ENCODE assay signal across 28 cellular contexts in the genomic region with DNA sequence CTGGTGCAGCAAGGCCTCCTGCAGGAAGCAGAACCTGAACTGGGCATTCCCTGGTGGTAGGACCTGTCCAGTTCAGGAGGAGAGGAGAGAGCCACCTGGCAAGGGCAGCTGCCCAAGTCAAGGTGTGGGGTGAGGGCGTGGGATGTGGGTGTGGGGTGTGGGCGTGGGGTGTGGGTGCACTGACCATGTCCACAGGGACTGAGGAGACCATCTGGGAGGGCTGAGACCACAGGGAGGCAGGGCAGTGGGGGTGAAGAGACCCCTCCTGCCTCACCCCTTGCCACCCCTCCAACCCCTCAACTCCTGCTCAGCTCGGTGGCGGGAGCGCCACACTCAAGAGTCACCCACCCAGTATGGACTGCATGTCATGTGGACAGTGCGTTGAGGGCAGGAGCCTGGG.
DNase-seq lines count a peak whose midpoint lies in the region; ATAC-seq, FAIRE-seq and TF ChIP-seq lines count a peak whose summit lies in the region.
"Had no signal": no experiment of that assay in that cellular context is flagged by ENCODE, and none has a peak within 500 bp of the region (broad histone marks: within the 10 kb centered on the region; RNA-seq: fewer than 3 reads in every experiment).

No MANE protein-coding gene starts in this region.

- in situ Hi-C loops in HepG2 (cut with HindIII; ENCODE audit: extremely low pct_ligation_motif_present, low pct_unique_long_range_greater_than_20kb): no loop called here

- H3K36me3 ChIP-seq in SK-N-SH (replicated peaks in 1 of 2; ENCODE audit: control insufficient read depth in 1 of 2, insufficient read depth in 2 of 2, low read length in 1 of 2) (no peaks in the 10 kb centered on the region), right lobe of liver (no peaks in the 10 kb centered on the region), HepG2 (replicated peaks in 1 of 2; ENCODE audit: control insufficient read depth in 1 of 2, insufficient read depth in 2 of 2, low read length in 2 of 2) (no peaks in the 10 kb centered on the region)
- H3K36me3 ChIP-seq: esophagus squamous epithelium, HAP-1, MG63 had no signal

- H3K4me3 ChIP-seq in SK-N-SH (ENCODE audit: low read depth in 2 of 2, low read length in 1 of 2): no peak overlapping the region
- no peak overlapping the region for H3K4me3 ChIP-seq in right lobe of liver
- H3K4me3 ChIP-seq in HepG2 (replicated peaks in 1 of 3; ENCODE audit: insufficient read depth in 1 of 3, low read depth in 2 of 3, low read length in 3 of 3): no peak overlapping the region
- H3K4me3 ChIP-seq: esophagus squamous epithelium, HAP-1, MG63 had no signal

- H3K9ac ChIP-seq in SK-N-SH: no peak overlapping the region
- no peak overlapping the region for H3K9ac ChIP-seq in HepG2 (ENCODE audit: insufficient read depth, low read depth, low read length)
- H3K9ac ChIP-seq: parathyroid adenoma had no signal

- H2AFZ ChIP-seq in SK-N-SH (ENCODE audit: low read depth) (no peak overlapping the region), HepG2 (ENCODE audit: low read length) (no peak overlapping the region)
- H2AFZ ChIP-seq: parathyroid adenoma had no signal

- TF ChIP-seq RAD21 in SK-N-SH (IDR thresholded peaks at IDR 0.05; ENCODE audit: low read length): no peak
- no peak for TF ChIP-seq RAD21 in HepG2 (CRISPR knock-in tag; IDR thresholded peaks at IDR 0.05)

- no peaks in the 10 kb centered on the region for H3K27me3 ChIP-seq in SK-N-SH (ENCODE audit: insufficient read depth)
- H3K27me3 ChIP-seq in right lobe of liver: no peaks in the 10 kb centered on the region
- peaks cover 3 to 45% of the 10 kb centered on the region in 2 experiments; a peak in 4 of 5 replicates for H3K27me3 ChIP-seq in HepG2 (ENCODE audit: control insufficient read depth in 1 of 2, insufficient read depth in 2 of 2, low read length in 2 of 2)
- H3K27me3 ChIP-seq: foreskin keratinocyte, MG63 had no signal

- TF ChIP-seq POLR2A in right lobe of liver (IDR thresholded peaks at IDR 0.05): no peak
- no peak for TF ChIP-seq POLR2A in HepG2 (IDR thresholded peaks at IDR 0.05; ENCODE audit: insufficient read depth in 1 of 2, low read depth in 2 of 2, low read length in 2 of 2)

- TF ChIP-seq CTCF in SK-N-SH (IDR thresholded peaks at IDR 0.05): no peak
- TF ChIP-seq CTCF in right lobe of liver (IDR thresholded peaks at IDR 0.05): no peak
- no peak for TF ChIP-seq CTCF in HepG2 (CRISPR knock-in tag; IDR thresholded peaks at IDR 0.05)

- POLR2A ChIA-PET in SK-N-SH (lab: Yijun Ruan, JAX): no interaction called here
- POLR2A ChIA-PET in HepG2 (lab: Yijun Ruan, JAX): no interaction called here

- ATAC-seq in SK-N-SH treated with all-trans-retinoic acid at 6 μM for 48 hours: no peak
- peak in 1 of 4 donors; percentile 12 for ATAC-seq in right lobe of liver
- no peak for ATAC-seq in HepG2
- ATAC-seq: foreskin keratinocyte had no signal

- BruUV-seq in HepG2 (replicated peaks; lab: Mats Ljungman, UMichigan): no TSS peak

- H3K27ac ChIP-seq in SK-N-SH (ENCODE audit: low read depth in 2 of 2, low read length in 1 of 2) (no peak overlapping the region), right lobe of liver (no peak overlapping the region), HepG2 (ENCODE audit: extremely low read length, insufficient read depth, low read length) (no peak overlapping the region)
- H3K27ac ChIP-seq: 22Rv1, C4-2B, esophagus squamous epithelium, foreskin keratinocyte, parathyroid adenoma had no signal

- intact Hi-C loops in right lobe of liver (cut with DNase I): no loop called here
- intact Hi-C loops in HepG2 (cut with micrococcal nuclease; ENCODE audit: unreplicated experiment): no loop called here
- intact Hi-C loops in posterior vena cava (cut with DNase I): no loop called here

- DNase-seq in SK-N-SH (peak; percentile 9), right lobe of liver (peak in 2 of 3 donors; percentile 13 to 33), HepG2 (ENCODE audit: low spot score) (no peak), posterior vena cava (ENCODE audit: low spot score) (peak; percentile 77), ureter (ENCODE audit: low spot score) (peak; percentile 18), NCI-H1436 (lab: John Stamatoyannopoulos, UW) (no peak)
- DNase-seq in stimulated activated CD4-positive, alpha-beta T cell treated with anti-CD3 and anti-CD28 coated beads, Interleukin-4, amount 100 ng/mL, for 4 hours: no peak
- DNase-seq: activated CD4-positive, alpha-beta memory T cell treated with anti-CD3 and anti-CD28 coated beads for 36 hours; activated CD4-positive, CD25-positive, alpha-beta regulatory T cell; activated CD8-positive, alpha-beta memory T cell treated with anti-CD3 and anti-CD28 coated beads, Interleukin-2, amount 50 U/mL, for 4 hours; Caco-2; caudate nucleus; esophagus squamous epithelium; foreskin keratinocyte; KG1; MG63; NCI-H1105; NCI-H187 treated with DMSO at 0.1 percent for 48 hours; NCI-H2171 treated with DMSO at 0.1 percent for 48 hours; NCI-H510A had no signal

- H3K9me3 ChIP-seq in SK-N-SH: peaks cover 9% of the 10 kb centered on the region
- peaks cover 0 to 5% (median 2%) of the 10 kb centered on the region in 4 donors for H3K9me3 ChIP-seq in right lobe of liver
- peaks cover 23% of the 10 kb centered on the region for H3K9me3 ChIP-seq in HepG2 (ENCODE audit: low read length)
- H3K9me3 ChIP-seq: HAP-1, MG63 had no signal

- H3F3A ChIP-seq in SK-N-SH (replicated peaks; ENCODE audit: insufficient read depth): no peaks in the 10 kb centered on the region

- 79% methylated on average over 5 of the region's 6 CpGs for WGBS in SK-N-SH (ENCODE audit: low lambda C conversion rate)
- 84% methylated on average over 5 of the region's 6 CpGs for WGBS in right lobe of liver (ENCODE audit: insufficient coverage, low coverage, low lambda C conversion rate, missing lambda C conversion rate)
- WGBS in HepG2 (ENCODE audit: low lambda C conversion rate): no CpG with 5 or more reads among the region's 6 CpGs

- TF ChIP-seq EP300 in SK-N-SH (IDR thresholded peaks at IDR 0.05; ENCODE audit: borderline replicate concordance in 1 of 2, low read depth in 1 of 2, low read length in 1 of 2) (no peak), HepG2 (IDR thresholded peaks at IDR 0.05; ENCODE audit: low read depth in 2 of 2, low read length in 2 of 2) (no peak), HepG2 (CRISPR knock-in tag; IDR thresholded peaks at IDR 0.05; ENCODE audit: borderline replicate concordance) (no peak)

- CTCF ChIA-PET in SK-N-SH (lab: Yijun Ruan, JAX): interaction anchor here (0.7 kb wide), 1 partner anchor 12 kb away, joined by 4 read pairs; no protein-coding TSS in a partner anchor
- CTCF ChIA-PET in HepG2 (lab: Yijun Ruan, JAX; ENCODE audit: low intra/inter-chr PET ratio, low total read pairs): no interaction called here

- H3K4me1 ChIP-seq in SK-N-SH (ENCODE audit: control insufficient read depth in 1 of 2, insufficient read depth in 2 of 2, low read depth in 1 of 2, low read length in 1 of 2): peaks cover 0 to 10% of the 10 kb centered on the region in 2 experiments; a peak in 1 of 4 replicates
- H3K4me1 ChIP-seq in right lobe of liver: no peaks in the 10 kb centered on the region
- no peaks in the 10 kb centered on the region for H3K4me1 ChIP-seq in HepG2 (ENCODE audit: insufficient read depth, low read length)
- H3K4me1 ChIP-seq: Caco-2, esophagus squamous epithelium, foreskin keratinocyte, HAP-1, parathyroid adenoma had no signal

- no peaks in the 10 kb centered on the region for H4K20me1 ChIP-seq in SK-N-SH (ENCODE audit: insufficient read depth)
- no peaks in the 10 kb centered on the region for H4K20me1 ChIP-seq in HepG2 (ENCODE audit: insufficient read depth, low read length)

- H3K4me2 ChIP-seq in SK-N-SH: no peak overlapping the region
- H3K4me2 ChIP-seq in HepG2 (ENCODE audit: low read depth, low read length): no peak overlapping the region

- no peak for FAIRE-seq in HepG2 (lab: Jason Lieb, UNC)
- FAIRE-seq: endometrium, G401.6, keratinocyte had no signal

- no peaks in the 10 kb centered on the region for H3K9me2 ChIP-seq in SK-N-SH

- H3K79me2 ChIP-seq in SK-N-SH (ENCODE audit: insufficient read depth) (no peaks in the 10 kb centered on the region), HepG2 (ENCODE audit: insufficient read depth, low read length) (no peaks in the 10 kb centered on the region)
- H3K79me2 ChIP-seq: parathyroid adenoma had no signal

TF ChIP-seq in SK-N-SH, 30 proteins besides CTCF, POLR2A, EP300 and RAD21 (continues in another document):
- TF ChIP-seq, protein P1, sequence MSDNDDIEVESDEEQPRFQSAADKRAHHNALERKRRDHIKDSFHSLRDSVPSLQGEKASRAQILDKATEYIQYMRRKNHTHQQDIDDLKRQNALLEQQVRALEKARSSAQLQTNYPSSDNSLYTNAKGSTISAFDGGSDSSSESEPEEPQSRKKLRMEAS (IDR thresholded peaks at IDR 0.05; ENCODE audit: low read depth): no peak
- TF ChIP-seq EZH2phosphoT487 (IDR thresholded peaks at IDR 0.05; ENCODE audit: borderline replicate concordance, low read depth): no peak
- no peak for TF ChIP-seq RXRA (IDR thresholded peaks at IDR 0.05; ENCODE audit: borderline replicate concordance, low read depth)
- TF ChIP-seq SMC3 (IDR thresholded peaks at IDR 0.05; ENCODE audit: low read depth, low read length): no peak
- no peak for TF ChIP-seq GATA2 (CRISPR knock-in tag; IDR thresholded peaks at IDR 0.05)
- TF ChIP-seq FOXM1 (IDR thresholded peaks at IDR 0.05; ENCODE audit: low read depth): no peak

TF ChIP-seq in SK-N-SH treated with all-trans-retinoic acid at 6 μM for 48 hours, 23 proteins besides CTCF, POLR2A, EP300 and RAD21:
- no peak for TF ChIP-seq ZNF8 (CRISPR knock-in tag; IDR thresholded peaks at IDR 0.05)
TF ChIP-seq in SK-N-SH treated with all-trans-retinoic acid at 6 μM for 48 hours: peak in this region for 0.

TF ChIP-seq in HepG2, 621 proteins besides CTCF, POLR2A, EP300 and RAD21:
- TF ChIP-seq MBD4 (IDR thresholded peaks at IDR 0.05; ENCODE audit: borderline replicate concordance, low read length) (no peak), FOXK2 (IDR thresholded peaks at IDR 0.05) (no peak)

Comparison
In these comparisons a context has a peak if more than half of its experiments do, and no peak if none do; other contexts are left out.
1. DNase-seq: peak in SK-N-SH (single experiment), right lobe of liver (2 of 3), posterior vena cava (single experiment) and ureter (single experiment); none in HepG2 (single experiment), NCI-H1436 (single experiment) and stimulated activated CD4-positive, alpha-beta T cell treated with anti-CD3 and anti-CD28 coated beads, Interleukin-4, amount 100 ng/mL, for 4 hours (0 of 2).